11 cellular contexts compared by ENCODE assay signal in genomic region chr3:131386429-131386926, GRCh38. TPM values are rescaled to one million over a fixed set of nuclear protein-coding genes. Genes with fewer than 3 reads are reported as not detected.
DNase-seq lines count a peak whose midpoint lies in the region; ATAC-seq, FAIRE-seq and TF ChIP-seq lines count a peak whose summit lies in the region.
"Had no signal": no experiment of that assay in that cellular context is flagged by ENCODE, and none has a peak within 500 bp of the region (broad histone marks: within the 10 kb centered on the region; RNA-seq: fewer than 3 reads in every experiment).

No MANE protein-coding gene starts in this region.

- 27 to 36% (median 31%) methylated on average over 5 of the region's 5 CpGs for WGBS in heart left ventricle, 4 donors

- H3K4me3 Mint-ChIP-seq in CD8-positive, alpha-beta memory T cell: no peak overlapping the region
- H3K4me3 Mint-ChIP-seq: HFFc6 had no signal

- H3K27ac ChIP-seq in heart left ventricle: peak overlapping the region in 11 of 12 donors; percentile 30 to 89 (median 51)
- no peak overlapping the region for H3K27ac ChIP-seq in CD8-positive, alpha-beta memory T cell (ENCODE audit: low read depth, low read length)

- H3K4me1 ChIP-seq in heart left ventricle: peaks cover 4 to 79% (median 34%) of the 10 kb centered on the region in 12 donors
- peaks cover 7% of the 10 kb centered on the region for H3K4me1 ChIP-seq in CD8-positive, alpha-beta memory T cell (ENCODE audit: insufficient read depth, low read length)

- DNase-seq in GM18507 (ENCODE audit: extremely low spot score, insufficient read length, low read depth) (no peak), UCSD-AML1 (lab: John Stamatoyannopoulos, UW; ENCODE audit: unreplicated experiment) (peak; percentile 70), heart left ventricle (peak; percentile 63 to 83 (median 77)), renal cortical epithelial cell (ENCODE audit: low read depth) (peak; percentile 38), A172 (ENCODE audit: low spot score) (no peak)
- no peak for DNase-seq in CD8-positive, alpha-beta memory T cell
- DNase-seq in activated effector memory CD4-positive, alpha-beta T cell treated with Interleukin-2 at 50 U/mL for 16 hours: no peak
- DNase-seq: activated CD4-positive, CD25-positive, alpha-beta regulatory T cell treated with anti-CD3 and anti-CD28 coated beads, Interleukin-2, amount 50 U/mL, for 72 hours; HFFc6; NCI-H1694 had no signal

- TF ChIP-seq CTCF in heart left ventricle (IDR thresholded peaks at IDR 0.05): no peak

- peak overlapping the region in 2 of 8 donors; percentile 6 to 28 for H3K27ac Mint-ChIP-seq in CD8-positive, alpha-beta memory T cell
- H3K27ac Mint-ChIP-seq: HFFc6 had no signal

- CTCF ChIA-PET in CD8-positive, alpha-beta memory T cell (lab: Charles Lee): no interaction called here

- TF ChIP-seq POLR2A in heart left ventricle (IDR thresholded peaks at IDR 0.05): no peak

- H3K9me3 ChIP-seq in heart left ventricle: no peaks in the 10 kb centered on the region
- H3K9me3 ChIP-seq in CD8-positive, alpha-beta memory T cell (ENCODE audit: low read length): no peaks in the 10 kb centered on the region

- peak; percentile 60 to 77 (median 71) for ATAC-seq in heart left ventricle
- no peak for ATAC-seq in HG03378 (IDR thresholded peaks at IDR 0.05; ENCODE audit: unreplicated experiment)

- H3K36me3 Mint-ChIP-seq in CD8-positive, alpha-beta memory T cell: peaks cover 0 to 17% (median 9%) of the 10 kb centered on the region in 3 donors

- peaks cover 0 to 24% (median 12%) of the 10 kb centered on the region in 9 donors for H3K36me3 ChIP-seq in heart left ventricle
- no peaks in the 10 kb centered on the region for H3K36me3 ChIP-seq in CD8-positive, alpha-beta memory T cell (ENCODE audit: insufficient read depth, low read length)

- peaks cover 16 to 28% (median 21%) of the 10 kb centered on the region in 3 donors for H3K4me1 Mint-ChIP-seq in CD8-positive, alpha-beta memory T cell

- POLR2A ChIA-PET in CD8-positive, alpha-beta memory T cell (lab: Charles Lee): no interaction called here

- no peaks in the 10 kb centered on the region for H3K9me3 Mint-ChIP-seq in CD8-positive, alpha-beta memory T cell
- H3K9me3 Mint-ChIP-seq: HFFc6 had no signal

- peaks cover 0 to 4% of the 10 kb centered on the region in 2 donors for H3K27me3 Mint-ChIP-seq in CD8-positive, alpha-beta memory T cell

- H3K4me3 ChIP-seq in heart left ventricle: peak overlapping the region in 1 of 12 donors; percentile 2
- no peak overlapping the region for H3K4me3 ChIP-seq in CD8-positive, alpha-beta memory T cell (ENCODE audit: low read length)

- FAIRE-seq in GM18507 (lab: Jason Lieb, UNC): peak; percentile 26

- intact Hi-C loops in heart left ventricle (cut with DNase I): loop anchor here in 5 of 10 donors (10.0 kb wide), 4 partner anchors 118 to 362 kb away; partner anchors contain the start of genes MRPL3 (in 3 of the 5), ASTE1 (in 1 of the 5) and NEK11 (in 1 of the 5)

- H3K27me3 ChIP-seq in heart left ventricle: no peaks in the 10 kb centered on the region
- H3K27me3 ChIP-seq in CD8-positive, alpha-beta memory T cell (ENCODE audit: insufficient read depth, low read length, poor library complexity, severe bottlenecking): no peaks in the 10 kb centered on the region

RNA-seq across cellular contexts. Expression of gene NUDT16, which starts 4.9 kb away (rescaled TPM):
- 10 to 100 TPM; 27.6 to 49.6 (median 33.9) TPM for total RNA-seq in heart left ventricle
- polyA plus RNA-seq in heart left ventricle: 10 to 100 TPM; 32.9 to 68.2 TPM
- total RNA-seq in renal cortical epithelial cell: 8.7 and 15.2 TPM in 2 replicates
- total RNA-seq in CD8-positive, alpha-beta memory T cell: 1 to 10 TPM; 7.3 to 8.3 TPM
- polyA plus RNA-seq in CD8-positive, alpha-beta memory T cell: 3.6 TPM
- 7.8 and 10.2 TPM in 2 replicates for total RNA-seq in A172 (2014; rRNA removed; shearing (Covaris generic))

Comparison
In these comparisons a context has a peak if more than half of its experiments do, and no peak if none do; other contexts are left out.
1. DNase-seq: peak in UCSD-AML1 (single experiment), heart left ventricle (5 of 5) and renal cortical epithelial cell (single experiment); none in GM18507 (single experiment), CD8-positive, alpha-beta memory T cell (0 of 5), A172 (single experiment) and activated effector memory CD4-positive, alpha-beta T cell treated with Interleukin-2 at 50 U/mL for 16 hours (single experiment).